ENCODE assay signal across 25 cellular contexts in genomic region chr7:36809510-36809909, GRCh38.
DNase-seq lines count a peak whose midpoint lies in the region; ATAC-seq and TF ChIP-seq lines count a peak whose summit lies in the region.
"Had no signal": no experiment of that assay in that cellular context is flagged by ENCODE, and none has a peak within 500 bp of the region (broad histone marks: within the 10 kb centered on the region; RNA-seq: fewer than 3 reads in every experiment).

No MANE protein-coding gene starts in this region.

- intact Hi-C loops in natural killer cell (cut with micrococcal nuclease) (no loop called here), esophagus muscularis mucosa (cut with DNase I) (no loop called here), uterus (cut with DNase I; ENCODE audit: low total_unique reads) (no loop called here)

- no peak for DNase-seq in SK-N-SH
- DNase-seq in natural killer cell: no peak
- no peak for DNase-seq in natural killer cell treated with Interleukin-12 subunit alpha and Interleukin-12 subunit beta and Interleukin-15 and Interleukin-18, amount 100 ng/mL, for 72 hours (ENCODE audit: low spot score)
- peak; percentile 47 for DNase-seq in esophagus muscularis mucosa (ENCODE audit: extremely low spot score)
- DNase-seq in naive thymus-derived CD8-positive, alpha-beta T cell: no peak
- no peak for DNase-seq in uterus
- no peak for DNase-seq in NAMALWA (ENCODE audit: low spot score)
- DNase-seq: AML-193; CD4-positive, alpha-beta T cell; CD8-positive, alpha-beta T cell; COR-L47; DMS 273 treated with DMSO at 0.1 percent for 48 hours; DMS153; DMS53; DMS79; DND-41; EL; GDM1 had no signal

- 7% methylated on average over 3 of the region's 3 CpGs for WGBS in SK-N-SH (ENCODE audit: low lambda C conversion rate)
- 83% methylated on average over 3 of the region's 3 CpGs for WGBS in esophagus muscularis mucosa

- no peaks in the 10 kb centered on the region for H4K20me1 ChIP-seq in SK-N-SH (ENCODE audit: insufficient read depth)
- H4K20me1 ChIP-seq: BLaER1 treated with 17β-estradiol and CSF1 and Interleukin-3, amounts not matched to agents 10 nM and 100 nM had no signal

- POLR2A ChIA-PET in SK-N-SH (lab: Yijun Ruan, JAX): interaction anchor here (1.1 to 1.4 kb wide), 2 partner anchors 115 to 158 kb away, joined by 3 to 4 read pairs; no protein-coding TSS in a partner anchor
- POLR2A ChIA-PET in naive thymus-derived CD8-positive, alpha-beta T cell (lab: Charles Lee): interaction anchor here (0.8 to 0.9 kb wide), 2 partner anchors 29 to 170 kb away, joined by 3 read pairs; no protein-coding TSS in a partner anchor

- no peaks in the 10 kb centered on the region for H3K9me2 ChIP-seq in SK-N-SH

- TF ChIP-seq EP300 in SK-N-SH (IDR thresholded peaks at IDR 0.05; ENCODE audit: borderline replicate concordance in 1 of 2, low read depth in 1 of 2, low read length in 1 of 2) (no peak), esophagus muscularis mucosa (IDR thresholded peaks at IDR 0.05) (no peak)

- H3K4me1 ChIP-seq in SK-N-SH (ENCODE audit: control insufficient read depth in 1 of 2, insufficient read depth in 2 of 2, low read depth in 1 of 2, low read length in 1 of 2): peaks cover 0 to 26% of the 10 kb centered on the region in 2 experiments; a peak in 2 of 4 replicates
- H3K4me1 ChIP-seq in esophagus muscularis mucosa: no peaks in the 10 kb centered on the region
- H3K4me1 ChIP-seq in uterus: no peaks in the 10 kb centered on the region
- H3K4me1 ChIP-seq: A549 had no signal

- H3K27ac Mint-ChIP-seq in natural killer cell: peak overlapping the region in 1 of 2 donors; percentile 64
- no peak overlapping the region for H3K27ac Mint-ChIP-seq in natural killer cell treated with Interleukin-12 subunit alpha and Interleukin-12 subunit beta and Interleukin-15 and Interleukin-18, amount 100 ng/mL, for 72 hours
- peak overlapping the region in 6 of 10 donors; percentile 23 to 91 (median 44) for H3K27ac Mint-ChIP-seq in naive thymus-derived CD8-positive, alpha-beta T cell
- H3K27ac Mint-ChIP-seq: B cell; CD4-positive, alpha-beta T cell; CD8-positive, alpha-beta T cell had no signal

- H3K36me3 ChIP-seq in SK-N-SH (replicated peaks in 1 of 2; ENCODE audit: control insufficient read depth in 1 of 2, insufficient read depth in 2 of 2, low read length in 1 of 2): no peaks in the 10 kb centered on the region
- H3K36me3 ChIP-seq in esophagus muscularis mucosa: no peaks in the 10 kb centered on the region
- no peaks in the 10 kb centered on the region for H3K36me3 ChIP-seq in uterus
- H3K36me3 ChIP-seq: BLaER1 treated with 17β-estradiol and CSF1 and Interleukin-3, amounts not matched to agents 10 nM and 100 nM had no signal

- H3K36me3 Mint-ChIP-seq in natural killer cell: peaks cover 10% of the 10 kb centered on the region
- H3K36me3 Mint-ChIP-seq in natural killer cell treated with Interleukin-12 subunit alpha and Interleukin-12 subunit beta and Interleukin-15 and Interleukin-18, amount 100 ng/mL, for 72 hours: peaks cover 10% of the 10 kb centered on the region
- no peaks in the 10 kb centered on the region for H3K36me3 Mint-ChIP-seq in naive thymus-derived CD8-positive, alpha-beta T cell
- H3K36me3 Mint-ChIP-seq: CD8-positive, alpha-beta T cell had no signal

- no peaks in the 10 kb centered on the region for H3K79me2 ChIP-seq in SK-N-SH (ENCODE audit: insufficient read depth)

- no peak overlapping the region for H3K9ac ChIP-seq in SK-N-SH
- H3K9ac ChIP-seq: BLaER1 treated with 17β-estradiol and CSF1 and Interleukin-3, amounts not matched to agents 10 nM and 100 nM had no signal

- H2AFZ ChIP-seq in SK-N-SH (ENCODE audit: low read depth): no peak overlapping the region

- H3F3A ChIP-seq in SK-N-SH (replicated peaks; ENCODE audit: insufficient read depth): no peaks in the 10 kb centered on the region

- TF ChIP-seq CTCF in SK-N-SH (IDR thresholded peaks at IDR 0.05) (no peak), natural killer cell (IDR thresholded peaks at IDR 0.05) (no peak), esophagus muscularis mucosa (IDR thresholded peaks at IDR 0.05) (no peak), uterus (IDR thresholded peaks at IDR 0.05) (no peak)

- peaks cover 0 to 2% of the 10 kb centered on the region in 2 donors for H3K9me3 Mint-ChIP-seq in natural killer cell
- peaks cover 3% of the 10 kb centered on the region for H3K9me3 Mint-ChIP-seq in natural killer cell treated with Interleukin-12 subunit alpha and Interleukin-12 subunit beta and Interleukin-15 and Interleukin-18, amount 100 ng/mL, for 72 hours
- no peaks in the 10 kb centered on the region for H3K9me3 Mint-ChIP-seq in naive thymus-derived CD8-positive, alpha-beta T cell
- H3K9me3 Mint-ChIP-seq: CD4-positive, alpha-beta T cell; CD8-positive, alpha-beta T cell had no signal

- H3K4me1 Mint-ChIP-seq in natural killer cell: peaks cover 26 to 32% of the 10 kb centered on the region in 2 donors
- H3K4me1 Mint-ChIP-seq in natural killer cell treated with Interleukin-12 subunit alpha and Interleukin-12 subunit beta and Interleukin-15 and Interleukin-18, amount 100 ng/mL, for 72 hours (ENCODE audit: low read depth in 2 of 2): peaks cover 20 to 31% of the 10 kb centered on the region in 2 donors
- peaks cover 7 to 22% (median 13%) of the 10 kb centered on the region in 4 donors for H3K4me1 Mint-ChIP-seq in naive thymus-derived CD8-positive, alpha-beta T cell
- H3K4me1 Mint-ChIP-seq: B cell had no signal

- peak overlapping the region in 1 of 2 experiments; percentile 95; a peak in 2 of 4 replicates for H3K27ac ChIP-seq in SK-N-SH (ENCODE audit: low read depth in 2 of 2, low read length in 1 of 2)
- no peak overlapping the region for H3K27ac ChIP-seq in esophagus muscularis mucosa (replicated peaks in 1 of 4)
- no peak overlapping the region for H3K27ac ChIP-seq in uterus
- H3K27ac ChIP-seq: 22Rv1; A549; BLaER1 treated with 17β-estradiol and CSF1 and Interleukin-3, amounts not matched to agents 10 nM and 100 nM; C4-2B had no signal

- no peak; the same call in 1 of the 2 replicates for TF ChIP-seq RAD21 in SK-N-SH (IDR thresholded peaks at IDR 0.05; ENCODE audit: low read length)

- peaks cover 0 to 5% of the 10 kb centered on the region in 2 donors for H3K27me3 Mint-ChIP-seq in natural killer cell (ENCODE audit: low read depth in 2 of 2)
- no peaks in the 10 kb centered on the region for H3K27me3 Mint-ChIP-seq in natural killer cell treated with Interleukin-12 subunit alpha and Interleukin-12 subunit beta and Interleukin-15 and Interleukin-18, amount 100 ng/mL, for 72 hours
- H3K27me3 Mint-ChIP-seq in naive thymus-derived CD8-positive, alpha-beta T cell: no peaks in the 10 kb centered on the region

- ATAC-seq in SK-N-SH treated with all-trans-retinoic acid at 6 μM for 48 hours (no peak), natural killer cell (peak; percentile 43 to 72 (median 49))
- ATAC-seq in natural killer cell treated with Interleukin-12 subunit alpha and Interleukin-12 subunit beta and Interleukin-15 and Interleukin-18, amount 100 ng/mL, for 72 hours: no peak
- ATAC-seq in naive thymus-derived CD8-positive, alpha-beta T cell: no peak
- ATAC-seq: A549, GM12878 had no signal

- TF ChIP-seq POLR2A in esophagus muscularis mucosa (IDR thresholded peaks at IDR 0.05; ENCODE audit: low read depth) (no peak), uterus (IDR thresholded peaks at IDR 0.05) (no peak)

- no peaks in the 10 kb centered on the region for H3K27me3 ChIP-seq in SK-N-SH (ENCODE audit: insufficient read depth)
- H3K27me3 ChIP-seq in esophagus muscularis mucosa: no peaks in the 10 kb centered on the region
- no peaks in the 10 kb centered on the region for H3K27me3 ChIP-seq in uterus
- H3K27me3 ChIP-seq: BLaER1 treated with 17β-estradiol and CSF1 and Interleukin-3, amounts not matched to agents 10 nM and 100 nM had no signal

- no peak overlapping the region for H3K4me2 ChIP-seq in SK-N-SH
- H3K4me2 ChIP-seq: A549 had no signal

- no peaks in the 10 kb centered on the region for H3K9me3 ChIP-seq in SK-N-SH
- H3K9me3 ChIP-seq in esophagus muscularis mucosa: no peaks in the 10 kb centered on the region
- H3K9me3 ChIP-seq in uterus: no peaks in the 10 kb centered on the region
- H3K9me3 ChIP-seq: A549; BLaER1 treated with 17β-estradiol and CSF1 and Interleukin-3, amounts not matched to agents 10 nM and 100 nM had no signal

- H3K4me3 Mint-ChIP-seq in natural killer cell: no peak overlapping the region
- H3K4me3 Mint-ChIP-seq in natural killer cell treated with Interleukin-12 subunit alpha and Interleukin-12 subunit beta and Interleukin-15 and Interleukin-18, amount 100 ng/mL, for 72 hours: no peak overlapping the region
- H3K4me3 Mint-ChIP-seq in naive thymus-derived CD8-positive, alpha-beta T cell: peak overlapping the region in 3 of 10 donors; percentile 29 to 57 (median 46)
- H3K4me3 Mint-ChIP-seq: B cell; CD4-positive, alpha-beta T cell; CD8-positive, alpha-beta T cell had no signal

- CTCF ChIA-PET in SK-N-SH (lab: Yijun Ruan, JAX): interaction anchor here (1.0 to 1.7 kb wide), 6 partner anchors 16 to 389 kb away, joined by 3 to 9 read pairs (median 5); no protein-coding TSS in a partner anchor

- H3K4me3 ChIP-seq in SK-N-SH (ENCODE audit: low read depth in 2 of 2, low read length in 1 of 2) (no peak overlapping the region), esophagus muscularis mucosa (no peak overlapping the region), uterus (no peak overlapping the region)
- H3K4me3 ChIP-seq: A549; BLaER1 treated with 17β-estradiol and CSF1 and Interleukin-3, amounts not matched to agents 10 nM and 100 nM; GM12878 had no signal

TF ChIP-seq in SK-N-SH, 30 proteins besides CTCF, POLR2A, EP300 and RAD21:
- TF ChIP-seq TCF12 (IDR thresholded peaks at IDR 0.05) (no peak), RCOR1 (IDR thresholded peaks at IDR 0.05; ENCODE audit: low read length) (0 out of 2 replicates have a peak, but pooled peaks have one; percentile 4), POLR2AphosphoS5 (IDR thresholded peaks at IDR 0.05; ENCODE audit: low read depth, low read length) (no peak)

TF ChIP-seq in SK-N-SH treated with all-trans-retinoic acid at 6 μM for 48 hours, 23 proteins besides CTCF, POLR2A, EP300 and RAD21 (continues in another document):
- TF ChIP-seq GLIS3 (CRISPR knock-in tag; IDR thresholded peaks at IDR 0.05): no peak
- no peak for TF ChIP-seq PPARA (CRISPR knock-in tag; IDR thresholded peaks at IDR 0.05; ENCODE audit: borderline replicate concordance)
- no peak for TF ChIP-seq ZFP3 (CRISPR knock-in tag; IDR thresholded peaks at IDR 0.05)
- no peak for TF ChIP-seq TOX (CRISPR knock-in tag; IDR thresholded peaks at IDR 0.05; ENCODE audit: borderline replicate concordance)
- TF ChIP-seq CSRNP3 (CRISPR knock-in tag; IDR thresholded peaks at IDR 0.05): no peak

Comparison
In these comparisons a context has a peak if more than half of its experiments do, and no peak if none do; other contexts are left out.
1. ATAC-seq: peak in natural killer cell (3 of 3); none in SK-N-SH treated with all-trans-retinoic acid at 6 μM for 48 hours (single experiment), natural killer cell treated with Interleukin-12 subunit alpha and Interleukin-12 subunit beta and Interleukin-15 and Interleukin-18, amount 100 ng/mL, for 72 hours (0 of 2) and naive thymus-derived CD8-positive, alpha-beta T cell (0 of 2).
2. H3K27ac Mint-ChIP-seq: peak in naive thymus-derived CD8-positive, alpha-beta T cell (6 of 10); none in natural killer cell treated with Interleukin-12 subunit alpha and Interleukin-12 subunit beta and Interleukin-15 and Interleukin-18, amount 100 ng/mL, for 72 hours (0 of 2).